16 cellular contexts compared by ENCODE assay signal in the genomic region with DNA sequence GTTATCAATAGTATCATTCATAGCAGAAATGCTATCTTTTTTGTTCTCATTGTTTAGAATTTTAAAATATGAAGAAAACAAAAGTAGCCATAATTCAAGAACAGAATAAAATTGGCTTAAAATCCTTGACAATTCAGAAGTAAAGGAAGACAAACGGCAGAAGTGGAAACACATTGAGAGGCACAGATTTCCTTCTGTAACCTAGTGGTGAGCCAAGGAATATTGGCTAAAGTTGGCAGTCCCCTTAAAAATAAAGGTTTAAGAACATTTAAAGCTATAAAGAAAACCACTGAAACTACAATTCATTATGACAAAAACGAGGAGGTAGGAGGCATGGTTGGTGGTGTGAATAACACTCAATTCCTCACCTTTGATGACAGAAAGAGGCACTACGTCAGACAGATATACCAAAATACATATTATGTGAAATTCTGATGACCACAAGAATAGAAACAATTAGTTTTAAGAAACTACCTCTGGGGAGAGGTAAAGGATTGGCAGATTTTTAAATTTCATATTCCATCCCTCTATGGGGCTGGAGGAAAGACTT. TPM values are rescaled to one million over a fixed set of nuclear protein-coding genes. Genes with fewer than 3 reads are reported as not detected.
A peak's percentile ranks its signal among the peaks of the same experiment; 100 is the strongest.
DNase-seq lines count a peak whose midpoint lies in the region; ATAC-seq and FAIRE-seq lines count a peak whose summit lies in the region.
"Had no signal": no experiment of that assay in that cellular context is flagged by ENCODE, and none has a peak within 500 bp of the region (broad histone marks: within the 10 kb centered on the region; RNA-seq: fewer than 3 reads in every experiment).

No MANE protein-coding gene starts in this region.

- no peaks in the 10 kb centered on the region for H3K4me1 ChIP-seq in mesendoderm (ENCODE audit: control insufficient read depth, low read depth, low read length)

- H2AK5ac ChIP-seq in mesendoderm (ENCODE audit: low read length): no peak overlapping the region

- peaks cover 47% of the 10 kb centered on the region for H3K36me3 Mint-ChIP-seq in activated T-helper 1 cell treated with anti-CD3 and anti-CD28 coated beads, Interleukin-12 subunit alpha, Interleukin-12 subunit beta, Interleukin-2, Interleukin-4 antibody, amounts not matched to agents 30 ng/mL and 10 ng/mL and 1 ng/mL, durations not matched to agents 14 hours and 24 hours and 36 hours (ENCODE audit: low read depth)

- H3K27ac ChIP-seq in mesendoderm (ENCODE audit: low read depth, low read length): no peak overlapping the region

- no peaks in the 10 kb centered on the region for H3K36me3 ChIP-seq in mesendoderm (ENCODE audit: control insufficient read depth, insufficient read depth, low read length)

- H3K9me3 Mint-ChIP-seq in activated T-helper 1 cell treated with anti-CD3 and anti-CD28 coated beads, Interleukin-12 subunit alpha, Interleukin-12 subunit beta, Interleukin-2, Interleukin-4 antibody, amounts not matched to agents 30 ng/mL and 10 ng/mL and 1 ng/mL, durations not matched to agents 14 hours and 24 hours and 36 hours: no peaks in the 10 kb centered on the region
- H3K9me3 Mint-ChIP-seq: activated naive CD8-positive, alpha-beta T cell treated with anti-CD3 and anti-CD28 coated beads, Interleukin-2, amount 10 ng/mL, durations not matched to agents 7 days and 5 days; effector memory CD8-positive, alpha-beta T cell; naive B cell had no signal

- H2BK120ac ChIP-seq in mesendoderm (ENCODE audit: low read depth, low read length): no peak overlapping the region

- no peaks in the 10 kb centered on the region for H3K79me2 ChIP-seq in mesendoderm (ENCODE audit: control insufficient read depth, insufficient read depth, low read length)

- H3K27me3 Mint-ChIP-seq in activated T-helper 1 cell treated with anti-CD3 and anti-CD28 coated beads, Interleukin-12 subunit alpha, Interleukin-12 subunit beta, Interleukin-2, Interleukin-4 antibody, amounts not matched to agents 30 ng/mL and 10 ng/mL and 1 ng/mL, durations not matched to agents 14 hours and 24 hours and 36 hours (ENCODE audit: insufficient read depth): no peaks in the 10 kb centered on the region
- H3K27me3 Mint-ChIP-seq: activated naive CD8-positive, alpha-beta T cell treated with anti-CD3 and anti-CD28 coated beads, Interleukin-2, amount 10 ng/mL, durations not matched to agents 7 days and 5 days; B cell; effector memory CD8-positive, alpha-beta T cell; naive B cell had no signal

- no peak overlapping the region for H2BK5ac ChIP-seq in mesendoderm (ENCODE audit: low read length)

- DNase-seq in GM19239 (ENCODE audit: insufficient read length, low spot score) (no peak), mesendoderm (peak; percentile 10), A172 (ENCODE audit: low spot score) (no peak), SHP77 (lab: John Stamatoyannopoulos, UW) (no peak), UCSD-AML1 (lab: John Stamatoyannopoulos, UW; ENCODE audit: unreplicated experiment) (no peak)
- DNase-seq in activated T-helper 1 cell treated with anti-CD3 and anti-CD28 coated beads, Interleukin-12 subunit alpha, Interleukin-12 subunit beta, Interleukin-2, Interleukin-4 antibody, amounts not matched to agents 30 ng/mL and 10 ng/mL and 1 ng/mL, durations not matched to agents 14 hours and 24 hours and 36 hours (ENCODE audit: low spot score): no peak
- DNase-seq: activated naive CD8-positive, alpha-beta T cell treated with anti-CD3 and anti-CD28 coated beads, Interleukin-2, amount 10 ng/mL, durations not matched to agents 7 days and 5 days; effector memory CD8-positive, alpha-beta T cell; naive B cell; NCI-H1105 treated with DMSO at 0.1 percent for 48 hours; NCI-H2171; stimulated activated CD4-positive, alpha-beta T cell treated with anti-CD3 and anti-CD28 coated beads, Interleukin-15, amount 100 ng/mL, for 24 hours; SW 1271 had no signal

- intact Hi-C loops in activated T-helper 1 cell treated with anti-CD3 and anti-CD28 coated beads, Interleukin-12 subunit alpha, Interleukin-12 subunit beta, Interleukin-2, Interleukin-4 antibody, amounts not matched to agents 30 ng/mL and 10 ng/mL and 1 ng/mL, durations not matched to agents 14 hours and 24 hours and 36 hours (cut with micrococcal nuclease): no loop called here

- no peak overlapping the region for H3K23ac ChIP-seq in mesendoderm (ENCODE audit: low read length)

- H2BK15ac ChIP-seq in mesendoderm (replicated peaks; ENCODE audit: low read depth): no peak overlapping the region

- no peak overlapping the region for H3K18ac ChIP-seq in mesendoderm (ENCODE audit: low read length)

- FAIRE-seq in G401.6 (lab: Jason Lieb, UNC) (peak; percentile 67), GM19239 (lab: Jason Lieb, UNC) (peak; percentile 42)

- no peaks in the 10 kb centered on the region for H3K27me3 ChIP-seq in mesendoderm (ENCODE audit: insufficient read depth, low read length, poor library complexity)

- no peak for ATAC-seq in GM18519 (IDR thresholded peaks at IDR 0.05; ENCODE audit: low FRiP score, unreplicated experiment)
- ATAC-seq: effector memory CD8-positive, alpha-beta T cell had no signal

- WGBS in mesendoderm (ENCODE audit: extremely low coverage, insufficient coverage, low lambda C conversion rate): no CpG with 5 or more reads among the region's 3 CpGs

- no peaks in the 10 kb centered on the region for H3K79me1 ChIP-seq in mesendoderm (ENCODE audit: low read length)

- H3K4me3 Mint-ChIP-seq in activated T-helper 1 cell treated with anti-CD3 and anti-CD28 coated beads, Interleukin-12 subunit alpha, Interleukin-12 subunit beta, Interleukin-2, Interleukin-4 antibody, amounts not matched to agents 30 ng/mL and 10 ng/mL and 1 ng/mL, durations not matched to agents 14 hours and 24 hours and 36 hours: no peak overlapping the region
- H3K4me3 Mint-ChIP-seq: activated naive CD8-positive, alpha-beta T cell treated with anti-CD3 and anti-CD28 coated beads, Interleukin-2, amount 10 ng/mL, durations not matched to agents 7 days and 5 days; B cell; effector memory CD8-positive, alpha-beta T cell; naive B cell had no signal

- H3K27ac Mint-ChIP-seq in activated T-helper 1 cell treated with anti-CD3 and anti-CD28 coated beads, Interleukin-12 subunit alpha, Interleukin-12 subunit beta, Interleukin-2, Interleukin-4 antibody, amounts not matched to agents 30 ng/mL and 10 ng/mL and 1 ng/mL, durations not matched to agents 14 hours and 24 hours and 36 hours: peak overlapping the region; percentile 27
- H3K27ac Mint-ChIP-seq: activated naive CD8-positive, alpha-beta T cell treated with anti-CD3 and anti-CD28 coated beads, Interleukin-2, amount 10 ng/mL, durations not matched to agents 7 days and 5 days; B cell had no signal

- H4K5ac ChIP-seq in mesendoderm (ENCODE audit: low read length): no peak overlapping the region

- H3K4me3 ChIP-seq in mesendoderm (ENCODE audit: low read length): no peak overlapping the region

- no peak overlapping the region for H3K56ac ChIP-seq in mesendoderm (ENCODE audit: low read length)

- no peak overlapping the region for H4K8ac ChIP-seq in mesendoderm (ENCODE audit: low read depth, low read length)

- no peak overlapping the region for H3K9ac ChIP-seq in mesendoderm (ENCODE audit: low read length)

- no peak overlapping the region for H3K4me2 ChIP-seq in mesendoderm (ENCODE audit: low read length)

- no peak overlapping the region for H3K4ac ChIP-seq in mesendoderm (ENCODE audit: low read depth, low read length)

- H3K4me1 Mint-ChIP-seq in activated T-helper 1 cell treated with anti-CD3 and anti-CD28 coated beads, Interleukin-12 subunit alpha, Interleukin-12 subunit beta, Interleukin-2, Interleukin-4 antibody, amounts not matched to agents 30 ng/mL and 10 ng/mL and 1 ng/mL, durations not matched to agents 14 hours and 24 hours and 36 hours (ENCODE audit: low read depth): peaks cover 42% of the 10 kb centered on the region

RNA-seq across cellular contexts. Expression of gene SFT2D3, which starts 42.3 kb away (rescaled TPM):
- total RNA-seq in activated T-helper 1 cell treated with anti-CD3 and anti-CD28 coated beads, Interleukin-12 subunit alpha, Interleukin-12 subunit beta, Interleukin-2, Interleukin-4 antibody, amounts not matched to agents 30 ng/mL and 10 ng/mL and 1 ng/mL, durations not matched to agents 14 hours and 24 hours and 36 hours: 6.6 and 7.1 TPM in 2 replicates
- 7.2 TPM for polyA plus RNA-seq in mesendoderm (2013, experiment 1 of 2)
- polyA plus RNA-seq in mesendoderm (2013, experiment 2 of 2): 7.2 TPM
- total RNA-seq in A172 (2014; rRNA removed; shearing (Covaris generic)): 9.0 and 11.3 TPM in 2 replicates
